1 cellular context compared by ENCODE assay signal in the genomic region with DNA sequence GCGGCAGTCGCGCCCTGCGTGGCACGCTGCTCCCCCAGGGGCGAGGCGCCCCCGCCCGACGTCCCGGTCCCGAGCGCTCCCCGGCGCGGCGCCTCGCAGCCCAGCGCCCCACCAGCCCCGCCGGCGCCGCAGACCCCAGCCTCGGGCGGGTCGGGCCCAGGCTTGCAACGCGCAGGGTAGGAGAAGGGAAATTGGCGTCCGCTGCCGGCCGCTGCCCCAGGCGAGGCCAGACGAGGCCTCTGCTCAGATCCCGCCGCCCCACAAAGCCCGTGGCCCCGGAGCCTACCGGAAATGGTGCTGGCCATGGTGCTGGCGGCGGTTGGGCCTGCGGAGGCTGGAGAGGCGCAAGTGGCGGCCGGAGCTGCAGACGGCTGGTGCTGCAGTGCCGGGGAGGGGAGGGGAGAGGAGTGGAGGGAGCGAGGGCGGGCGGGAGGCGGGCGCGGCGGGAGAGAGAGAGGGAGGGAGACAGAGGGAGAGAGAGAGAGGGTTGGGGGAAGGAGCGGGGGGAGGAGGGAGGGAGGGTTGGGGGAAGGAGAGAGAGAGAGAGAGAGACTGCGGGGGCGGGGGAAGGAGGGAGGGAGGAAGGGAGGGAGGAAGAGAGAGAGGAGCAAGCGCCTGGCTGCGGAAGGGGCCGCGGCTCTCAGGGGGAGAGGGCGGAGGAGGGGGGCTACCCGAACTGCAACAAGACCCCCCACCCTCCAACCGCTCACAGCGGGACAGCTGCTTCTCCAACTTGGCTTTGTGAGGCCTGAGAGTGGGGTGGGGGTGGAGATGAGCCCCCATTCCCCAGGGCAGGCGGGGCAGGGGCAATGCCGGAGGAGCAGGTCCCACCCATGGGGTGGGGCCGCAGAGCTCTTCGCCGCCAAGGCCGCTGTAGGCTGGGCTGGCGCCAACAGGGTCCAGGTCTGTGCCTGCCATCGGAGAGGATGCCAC.
TF ChIP-seq lines count a peak whose summit lies in the region.

A gene (minus strand): TSS at position 384 of the 933 bp plus-strand sequence. CDS start 79 bp downstream, at position 305.

TF ChIP-seq in K562, 482 proteins besides CTCF, POLR2A, EP300 and RAD21 (continued from another document and continues in another):
- TF ChIP-seq, protein P1, sequence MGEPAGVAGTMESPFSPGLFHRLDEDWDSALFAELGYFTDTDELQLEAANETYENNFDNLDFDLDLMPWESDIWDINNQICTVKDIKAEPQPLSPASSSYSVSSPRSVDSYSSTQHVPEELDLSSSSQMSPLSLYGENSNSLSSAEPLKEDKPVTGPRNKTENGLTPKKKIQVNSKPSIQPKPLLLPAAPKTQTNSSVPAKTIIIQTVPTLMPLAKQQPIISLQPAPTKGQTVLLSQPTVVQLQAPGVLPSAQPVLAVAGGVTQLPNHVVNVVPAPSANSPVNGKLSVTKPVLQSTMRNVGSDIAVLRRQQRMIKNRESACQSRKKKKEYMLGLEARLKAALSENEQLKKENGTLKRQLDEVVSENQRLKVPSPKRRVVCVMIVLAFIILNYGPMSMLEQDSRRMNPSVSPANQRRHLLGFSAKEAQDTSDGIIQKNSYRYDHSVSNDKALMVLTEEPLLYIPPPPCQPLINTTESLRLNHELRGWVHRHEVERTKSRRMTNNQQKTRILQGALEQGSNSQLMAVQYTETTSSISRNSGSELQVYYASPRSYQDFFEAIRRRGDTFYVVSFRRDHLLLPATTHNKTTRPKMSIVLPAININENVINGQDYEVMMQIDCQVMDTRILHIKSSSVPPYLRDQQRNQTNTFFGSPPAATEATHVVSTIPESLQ (CRISPR knock-in tag; IDR thresholded peaks at IDR 0.05) = peak; percentile 66; the same call in 1 of the 2 replicates
- TF ChIP-seq NRF1 (conservative IDR thresholded peaks at IDR 0.05 in 1 of 2, IDR thresholded peaks at IDR 0.05 in 1 of 2) = peak; percentile 46 to 66; a peak in 3 of 4 replicates
- TF ChIP-seq, protein P2, sequence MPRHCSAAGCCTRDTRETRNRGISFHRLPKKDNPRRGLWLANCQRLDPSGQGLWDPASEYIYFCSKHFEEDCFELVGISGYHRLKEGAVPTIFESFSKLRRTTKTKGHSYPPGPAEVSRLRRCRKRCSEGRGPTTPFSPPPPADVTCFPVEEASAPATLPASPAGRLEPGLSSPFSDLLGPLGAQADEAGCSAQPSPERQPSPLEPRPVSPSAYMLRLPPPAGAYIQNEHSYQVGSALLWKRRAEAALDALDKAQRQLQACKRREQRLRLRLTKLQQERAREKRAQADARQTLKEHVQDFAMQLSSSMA (CRISPR knock-in tag; IDR thresholded peaks at IDR 0.05) = no peak
- no peak for TF ChIP-seq FOXJ2 (tag; IDR thresholded peaks at IDR 0.05)
- TF ChIP-seq ZNF121 (CRISPR knock-in tag; conservative IDR thresholded peaks at IDR 0.05) = no peak
- 0 out of 2 replicates have a peak, but pooled peaks have one; percentile 30 for TF ChIP-seq BHLHE40 (IDR thresholded peaks at IDR 0.05; ENCODE audit: low read length)
- TF ChIP-seq CREB1 (IDR thresholded peaks at IDR 0.05) = no peak
- TF ChIP-seq CREB1 (CRISPR knock-in tag; IDR thresholded peaks at IDR 0.05) = peak; percentile 78
- TF ChIP-seq, protein P3, sequence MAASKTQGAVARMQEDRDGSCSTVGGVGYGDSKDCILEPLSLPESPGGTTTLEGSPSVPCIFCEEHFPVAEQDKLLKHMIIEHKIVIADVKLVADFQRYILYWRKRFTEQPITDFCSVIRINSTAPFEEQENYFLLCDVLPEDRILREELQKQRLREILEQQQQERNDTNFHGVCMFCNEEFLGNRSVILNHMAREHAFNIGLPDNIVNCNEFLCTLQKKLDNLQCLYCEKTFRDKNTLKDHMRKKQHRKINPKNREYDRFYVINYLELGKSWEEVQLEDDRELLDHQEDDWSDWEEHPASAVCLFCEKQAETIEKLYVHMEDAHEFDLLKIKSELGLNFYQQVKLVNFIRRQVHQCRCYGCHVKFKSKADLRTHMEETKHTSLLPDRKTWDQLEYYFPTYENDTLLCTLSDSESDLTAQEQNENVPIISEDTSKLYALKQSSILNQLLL (CRISPR knock-in tag; IDR thresholded peaks at IDR 0.05; ENCODE audit: borderline replicate concordance) = no peak
- no peak for TF ChIP-seq STAT5A (IDR thresholded peaks at IDR 0.05; ENCODE audit: borderline replicate concordance, low read length)
- TF ChIP-seq, protein P4, sequence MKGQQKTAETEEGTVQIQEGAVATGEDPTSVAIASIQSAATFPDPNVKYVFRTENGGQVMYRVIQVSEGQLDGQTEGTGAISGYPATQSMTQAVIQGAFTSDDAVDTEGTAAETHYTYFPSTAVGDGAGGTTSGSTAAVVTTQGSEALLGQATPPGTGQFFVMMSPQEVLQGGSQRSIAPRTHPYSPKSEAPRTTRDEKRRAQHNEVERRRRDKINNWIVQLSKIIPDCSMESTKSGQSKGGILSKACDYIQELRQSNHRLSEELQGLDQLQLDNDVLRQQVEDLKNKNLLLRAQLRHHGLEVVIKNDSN (CRISPR knock-in tag; IDR thresholded peaks at IDR 0.05) = no peak
- TF ChIP-seq, protein P5, sequence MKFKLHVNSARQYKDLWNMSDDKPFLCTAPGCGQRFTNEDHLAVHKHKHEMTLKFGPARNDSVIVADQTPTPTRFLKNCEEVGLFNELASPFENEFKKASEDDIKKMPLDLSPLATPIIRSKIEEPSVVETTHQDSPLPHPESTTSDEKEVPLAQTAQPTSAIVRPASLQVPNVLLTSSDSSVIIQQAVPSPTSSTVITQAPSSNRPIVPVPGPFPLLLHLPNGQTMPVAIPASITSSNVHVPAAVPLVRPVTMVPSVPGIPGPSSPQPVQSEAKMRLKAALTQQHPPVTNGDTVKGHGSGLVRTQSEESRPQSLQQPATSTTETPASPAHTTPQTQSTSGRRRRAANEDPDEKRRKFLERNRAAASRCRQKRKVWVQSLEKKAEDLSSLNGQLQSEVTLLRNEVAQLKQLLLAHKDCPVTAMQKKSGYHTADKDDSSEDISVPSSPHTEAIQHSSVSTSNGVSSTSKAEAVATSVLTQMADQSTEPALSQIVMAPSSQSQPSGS (CRISPR knock-in tag; IDR thresholded peaks at IDR 0.05) = no peak
- TF ChIP-seq MED1 (CRISPR knock-in tag; IDR thresholded peaks at IDR 0.05; ENCODE audit: borderline replicate concordance) = no peak
- 0 out of 2 replicates have a peak, but pooled peaks have one; percentile 55 for TF ChIP-seq HDAC2 (IDR thresholded peaks at IDR 0.05)
- no peak for TF ChIP-seq BRCA1 (IDR thresholded peaks at IDR 0.05)
- TF ChIP-seq BRCA1 (CRISPR knock-in tag; IDR thresholded peaks at IDR 0.05) = no peak
- TF ChIP-seq, protein P6, sequence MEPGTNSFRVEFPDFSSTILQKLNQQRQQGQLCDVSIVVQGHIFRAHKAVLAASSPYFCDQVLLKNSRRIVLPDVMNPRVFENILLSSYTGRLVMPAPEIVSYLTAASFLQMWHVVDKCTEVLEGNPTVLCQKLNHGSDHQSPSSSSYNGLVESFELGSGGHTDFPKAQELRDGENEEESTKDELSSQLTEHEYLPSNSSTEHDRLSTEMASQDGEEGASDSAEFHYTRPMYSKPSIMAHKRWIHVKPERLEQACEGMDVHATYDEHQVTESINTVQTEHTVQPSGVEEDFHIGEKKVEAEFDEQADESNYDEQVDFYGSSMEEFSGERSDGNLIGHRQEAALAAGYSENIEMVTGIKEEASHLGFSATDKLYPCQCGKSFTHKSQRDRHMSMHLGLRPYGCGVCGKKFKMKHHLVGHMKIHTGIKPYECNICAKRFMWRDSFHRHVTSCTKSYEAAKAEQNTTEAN (CRISPR knock-in tag; IDR thresholded peaks at IDR 0.05) = peak; percentile 70; the same call in 1 of the 2 replicates
- TF ChIP-seq, protein P7, sequence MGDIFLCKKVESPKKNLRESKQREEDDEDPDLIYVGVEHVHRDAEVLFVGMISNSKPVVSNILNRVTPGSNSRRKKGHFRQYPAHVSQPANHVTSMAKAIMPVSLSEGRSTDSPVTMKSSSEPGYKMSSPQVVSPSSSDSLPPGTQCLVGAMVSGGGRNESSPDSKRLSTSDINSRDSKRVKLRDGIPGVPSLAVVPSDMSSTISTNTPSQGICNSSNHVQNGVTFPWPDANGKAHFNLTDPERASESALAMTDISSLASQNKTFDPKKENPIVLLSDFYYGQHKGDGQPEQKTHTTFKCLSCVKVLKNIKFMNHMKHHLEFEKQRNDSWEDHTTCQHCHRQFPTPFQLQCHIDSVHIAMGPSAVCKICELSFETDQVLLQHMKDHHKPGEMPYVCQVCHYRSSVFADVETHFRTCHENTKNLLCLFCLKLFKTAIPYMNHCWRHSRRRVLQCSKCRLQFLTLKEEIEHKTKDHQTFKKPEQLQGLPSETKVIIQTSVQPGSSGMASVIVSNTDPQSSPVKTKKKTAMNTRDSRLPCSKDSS (IDR thresholded peaks at IDR 0.05; ENCODE audit: low read depth, partially characterized antibody) = no peak
- TF ChIP-seq, protein P8, sequence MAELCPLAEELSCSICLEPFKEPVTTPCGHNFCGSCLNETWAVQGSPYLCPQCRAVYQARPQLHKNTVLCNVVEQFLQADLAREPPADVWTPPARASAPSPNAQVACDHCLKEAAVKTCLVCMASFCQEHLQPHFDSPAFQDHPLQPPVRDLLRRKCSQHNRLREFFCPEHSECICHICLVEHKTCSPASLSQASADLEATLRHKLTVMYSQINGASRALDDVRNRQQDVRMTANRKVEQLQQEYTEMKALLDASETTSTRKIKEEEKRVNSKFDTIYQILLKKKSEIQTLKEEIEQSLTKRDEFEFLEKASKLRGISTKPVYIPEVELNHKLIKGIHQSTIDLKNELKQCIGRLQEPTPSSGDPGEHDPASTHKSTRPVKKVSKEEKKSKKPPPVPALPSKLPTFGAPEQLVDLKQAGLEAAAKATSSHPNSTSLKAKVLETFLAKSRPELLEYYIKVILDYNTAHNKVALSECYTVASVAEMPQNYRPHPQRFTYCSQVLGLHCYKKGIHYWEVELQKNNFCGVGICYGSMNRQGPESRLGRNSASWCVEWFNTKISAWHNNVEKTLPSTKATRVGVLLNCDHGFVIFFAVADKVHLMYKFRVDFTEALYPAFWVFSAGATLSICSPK (IDR thresholded peaks at IDR 0.05; ENCODE audit: borderline replicate concordance) = no peak
- TF ChIP-seq NR4A1 (CRISPR knock-in tag; IDR thresholded peaks at IDR 0.05) = no peak
- TF ChIP-seq NR4A1 (tag; IDR thresholded peaks at IDR 0.05) = no peak
- peak; percentile 87; the same call in 1 of the 2 replicates for TF ChIP-seq MXI1 (IDR thresholded peaks at IDR 0.05; ENCODE audit: low read depth, low read length)
- TF ChIP-seq, protein P9, sequence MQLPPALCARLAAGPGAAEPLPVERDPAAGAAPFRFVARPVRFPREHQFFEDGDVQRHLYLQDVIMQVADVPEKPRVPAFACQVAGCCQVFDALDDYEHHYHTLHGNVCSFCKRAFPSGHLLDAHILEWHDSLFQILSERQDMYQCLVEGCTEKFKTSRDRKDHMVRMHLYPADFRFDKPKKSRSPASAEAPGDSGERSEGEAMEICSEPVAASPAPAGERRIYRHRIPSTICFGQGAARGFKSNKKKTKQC (CRISPR knock-in tag; IDR thresholded peaks at IDR 0.05) = peak; percentile 93; the same call in 1 of the 2 replicates
- TF ChIP-seq, protein P10, sequence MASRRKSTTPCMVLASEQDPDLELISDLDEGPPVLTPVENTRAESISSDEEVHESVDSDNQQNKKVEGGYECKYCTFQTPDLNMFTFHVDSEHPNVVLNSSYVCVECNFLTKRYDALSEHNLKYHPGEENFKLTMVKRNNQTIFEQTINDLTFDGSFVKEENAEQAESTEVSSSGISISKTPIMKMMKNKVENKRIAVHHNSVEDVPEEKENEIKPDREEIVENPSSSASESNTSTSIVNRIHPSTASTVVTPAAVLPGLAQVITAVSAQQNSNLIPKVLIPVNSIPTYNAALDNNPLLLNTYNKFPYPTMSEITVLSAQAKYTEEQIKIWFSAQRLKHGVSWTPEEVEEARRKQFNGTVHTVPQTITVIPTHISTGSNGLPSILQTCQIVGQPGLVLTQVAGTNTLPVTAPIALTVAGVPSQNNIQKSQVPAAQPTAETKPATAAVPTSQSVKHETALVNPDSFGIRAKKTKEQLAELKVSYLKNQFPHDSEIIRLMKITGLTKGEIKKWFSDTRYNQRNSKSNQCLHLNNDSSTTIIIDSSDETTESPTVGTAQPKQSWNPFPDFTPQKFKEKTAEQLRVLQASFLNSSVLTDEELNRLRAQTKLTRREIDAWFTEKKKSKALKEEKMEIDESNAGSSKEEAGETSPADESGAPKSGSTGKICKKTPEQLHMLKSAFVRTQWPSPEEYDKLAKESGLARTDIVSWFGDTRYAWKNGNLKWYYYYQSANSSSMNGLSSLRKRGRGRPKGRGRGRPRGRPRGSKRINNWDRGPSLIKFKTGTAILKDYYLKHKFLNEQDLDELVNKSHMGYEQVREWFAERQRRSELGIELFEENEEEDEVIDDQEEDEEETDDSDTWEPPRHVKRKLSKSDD (conservative IDR thresholded peaks at IDR 0.05; ENCODE audit: low read length) = no peak
- TF ChIP-seq, protein P11, sequence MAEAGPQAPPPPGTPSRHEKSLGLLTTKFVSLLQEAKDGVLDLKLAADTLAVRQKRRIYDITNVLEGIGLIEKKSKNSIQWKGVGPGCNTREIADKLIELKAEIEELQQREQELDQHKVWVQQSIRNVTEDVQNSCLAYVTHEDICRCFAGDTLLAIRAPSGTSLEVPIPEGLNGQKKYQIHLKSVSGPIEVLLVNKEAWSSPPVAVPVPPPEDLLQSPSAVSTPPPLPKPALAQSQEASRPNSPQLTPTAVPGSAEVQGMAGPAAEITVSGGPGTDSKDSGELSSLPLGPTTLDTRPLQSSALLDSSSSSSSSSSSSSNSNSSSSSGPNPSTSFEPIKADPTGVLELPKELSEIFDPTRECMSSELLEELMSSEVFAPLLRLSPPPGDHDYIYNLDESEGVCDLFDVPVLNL (CRISPR knock-in tag; IDR thresholded peaks at IDR 0.05; ENCODE audit: low read depth) = peak; percentile 76; the same call in 1 of the 2 replicates
- TF ChIP-seq PHF21A (IDR thresholded peaks at IDR 0.05; ENCODE audit: borderline replicate concordance, low read depth) = no peak; the same call in 1 of the 2 replicates
- no peak for TF ChIP-seq KLF10 (CRISPR knock-in tag; IDR thresholded peaks at IDR 0.05)
- TF ChIP-seq ZBTB17 (CRISPR knock-in tag; IDR thresholded peaks at IDR 0.05) = no peak
- no peak for TF ChIP-seq LEF1 (IDR thresholded peaks at IDR 0.05)
- TF ChIP-seq ESRRB (CRISPR knock-in tag; IDR thresholded peaks at IDR 0.05; ENCODE audit: borderline replicate concordance) = no peak
- TF ChIP-seq POLR3A (IDR thresholded peaks at IDR 0.05; ENCODE audit: borderline replicate concordance, extremely low read depth, insufficient read depth, insufficient read length) = no peak
- TF ChIP-seq CHD2 (IDR thresholded peaks at IDR 0.05; ENCODE audit: low read depth, low read length) = no peak
- TF ChIP-seq DACH1 (IDR thresholded peaks at IDR 0.05; ENCODE audit: partially characterized antibody) = no peak
- no peak for TF ChIP-seq TAF9B (IDR thresholded peaks at IDR 0.05; ENCODE audit: partially characterized antibody)
- TF ChIP-seq SRSF7 (optimal IDR thresholded peaks at IDR 0.05; ENCODE audit: low read depth, low read length) = no peak
